ENCODE assay signal across 15 cellular contexts in the genomic region with DNA sequence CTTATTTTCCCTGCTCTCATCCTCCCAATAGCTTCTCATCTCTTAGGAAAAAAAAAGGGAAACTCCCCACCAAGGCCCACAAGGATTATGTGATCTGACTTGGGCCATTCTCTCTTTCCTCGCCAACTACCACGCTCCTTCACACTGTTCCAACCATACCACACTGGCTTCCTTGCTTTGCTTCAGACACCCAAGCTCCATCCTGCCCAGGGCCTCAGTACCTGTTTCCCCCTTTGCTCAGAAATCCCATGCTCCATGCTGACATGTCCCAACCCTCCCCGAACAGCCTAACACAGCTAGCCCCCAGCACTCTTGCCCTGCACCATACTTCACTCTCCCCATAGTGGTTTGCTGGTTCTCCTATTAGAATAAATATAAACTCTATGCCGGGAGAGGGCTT. TPM values are rescaled to one million over a fixed set of nuclear protein-coding genes. Genes with fewer than 3 reads are reported as not detected.
"Had no signal": no experiment of that assay in that cellular context is flagged by ENCODE, and none has a peak within 500 bp of the region (broad histone marks: within the 10 kb centered on the region; RNA-seq: fewer than 3 reads in every experiment).

No MANE protein-coding gene starts in this region.

- H3K4me3 Mint-ChIP-seq: neural crest cell had no signal

- H3K9me3 ChIP-seq: adrenal gland, esophagus squamous epithelium, ovary, sigmoid colon, tibial artery had no signal

- H3K27me3 ChIP-seq: adrenal gland, esophagus squamous epithelium, ovary, sigmoid colon, tibial artery had no signal

- H3K36me3 ChIP-seq: adrenal gland, esophagus squamous epithelium, ovary, sigmoid colon, tibial artery had no signal

- ATAC-seq: left lobe of liver, SK-N-SH treated with all-trans-retinoic acid at 6 μM for 48 hours had no signal

- H3K27ac ChIP-seq: esophagus squamous epithelium, ovary, sigmoid colon, tibial artery had no signal

- DNase-seq: activated CD4-positive, alpha-beta T cell treated with anti-CD3 and anti-CD28 coated beads, Interleukin-2, amount 50 U/mL, for 1 hour; activated CD8-positive, alpha-beta memory T cell treated with anti-CD3 and anti-CD28 coated beads, Interleukin-2, amount 50 U/mL, for 4 hours; esophagus squamous epithelium; foreskin fibroblast; mesendoderm; ovary; sigmoid colon; stimulated activated CD4-positive, alpha-beta T cell treated with anti-CD3 and anti-CD28 coated beads, Interleukin-12 subunit alpha, Interleukin-12 subunit beta, amount 100 ng/mL, for 4 hours; stimulated activated CD4-positive, alpha-beta T cell treated with anti-CD3 and anti-CD28 coated beads, Interleukin-2, amount 100 ng/mL, for 48 hours; tibial artery had no signal

- H3K4me3 ChIP-seq: adrenal gland, esophagus squamous epithelium, ovary, sigmoid colon, tibial artery had no signal

RNA-seq across cellular contexts. Expression of gene MAB21L3, which starts 39.2 kb away (rescaled TPM):
- total RNA-seq: dermis microvascular lymphatic vessel endothelial cell, neural crest cell, ovary had no signal
- polyA plus RNA-seq: ovary had no signal
